15 cellular contexts compared by ENCODE assay signal in genomic region chr16:4110680-4111079, GRCh38. TPM values are rescaled to one million over a fixed set of nuclear protein-coding genes. Genes with fewer than 3 reads are reported as not detected.
DNase-seq lines count a peak whose midpoint lies in the region; ATAC-seq and TF ChIP-seq lines count a peak whose summit lies in the region.
"Had no signal": no experiment of that assay in that cellular context is flagged by ENCODE, and none has a peak within 500 bp of the region (broad histone marks: within the 10 kb centered on the region; RNA-seq: fewer than 3 reads in every experiment).

No MANE protein-coding gene starts in this region.

- in situ Hi-C loops in mammary epithelial cell (cut with MboI; ENCODE audit: low sequenced_read_pairs in 2 of 2) (loop anchor here in 1 of 2 donors (10.0 kb wide), 1 partner anchor 144 kb away; no protein-coding TSS in a partner anchor), GM13977 (cut with MboI; ENCODE audit: low pct_unique_long_range_greater_than_20kb, low sequenced_read_pairs, unreplicated experiment) (no loop called here)

- CTCF ChIA-PET in mammary epithelial cell (lab: Charles Lee; ENCODE audit: low non-redundant PET), result no interaction called here

- H3K9ac ChIP-seq in mammary epithelial cell (ENCODE audit: insufficient read depth, low read length), result no peak overlapping the region

- TF ChIP-seq CTCF in mammary epithelial cell (conservative IDR thresholded peaks at IDR 0.05 in 1 of 2, IDR thresholded peaks at IDR 0.05 in 1 of 2; ENCODE audit: extremely low read depth in 1 of 2, insufficient read depth in 1 of 2, low read depth in 1 of 2, low read length in 2 of 2), result no peak
- no peak for TF ChIP-seq CTCF in breast epithelium (IDR thresholded peaks at IDR 0.05)
- TF ChIP-seq CTCF in brain (conservative IDR thresholded peaks at IDR 0.05), result no peak
- TF ChIP-seq CTCF in mucosa of descending colon (IDR thresholded peaks at IDR 0.05), result no peak
- TF ChIP-seq CTCF in upper lobe of left lung (IDR thresholded peaks at IDR 0.05), result no peak
- TF ChIP-seq CTCF in GM13977 (IDR thresholded peaks at IDR 0.05; ENCODE audit: extremely low read depth, insufficient read depth, missing control alignments), result no peak

- peak; percentile 93 for ATAC-seq in mucosa of descending colon
- ATAC-seq in upper lobe of left lung (ENCODE audit: low FRiP score in 2 of 2), result peak; percentile 34 to 63
- no peak for ATAC-seq in GM21737 (IDR thresholded peaks at IDR 0.05; ENCODE audit: unreplicated experiment)

- peaks cover 35% of the 10 kb centered on the region for H3K79me2 ChIP-seq in mammary epithelial cell (ENCODE audit: insufficient read depth, low read length)

- H3K27ac ChIP-seq in mammary epithelial cell (ENCODE audit: insufficient read depth, low read depth, low read length), result no peak overlapping the region
- no peak overlapping the region for H3K27ac ChIP-seq in breast epithelium
- peak overlapping the region; percentile 55 to 69 (median 60) for H3K27ac ChIP-seq in upper lobe of left lung

- TF ChIP-seq POLR2A in breast epithelium (IDR thresholded peaks at IDR 0.05), result no peak
- TF ChIP-seq POLR2A in upper lobe of left lung (IDR thresholded peaks at IDR 0.05), result no peak

- DNase-seq in mammary epithelial cell (no peak), breast epithelium (ENCODE audit: low spot score in 2 of 2) (no peak), mucosa of descending colon (peak; percentile 79 to 86 (median 84)), upper lobe of left lung (peak in 1 of 2 donors; percentile 62), GM13977 (ENCODE audit: low spot score) (no peak)
- DNase-seq in activated T-helper 1 cell treated with anti-CD3 and anti-CD28 coated beads, Interleukin-12 subunit alpha, Interleukin-12 subunit beta, Interleukin-2, Interleukin-4 antibody, amounts not matched to agents 30 ng/mL and 10 ng/mL and 1 ng/mL, durations not matched to agents 14 hours and 24 hours and 36 hours (ENCODE audit: low spot score), result no peak
- DNase-seq: activated B cell treated with CpG ODN at 0.5 μM for 24 hours; activated CD8-positive, alpha-beta memory T cell treated with anti-CD3 and anti-CD28 coated beads, Interleukin-2, amount 50 U/mL, for 48 hours; glutamatergic neuron; kidney glomerular epithelial cell; NCI-H2029; NCI-H774; RPMI8226 had no signal

- peak overlapping the region; percentile 90 for H3K4me2 ChIP-seq in mammary epithelial cell (ENCODE audit: insufficient read depth, low read depth, low read length)

- H3K36me3 ChIP-seq in mammary epithelial cell (ENCODE audit: insufficient read depth, low read length) (no peaks in the 10 kb centered on the region), breast epithelium (no peaks in the 10 kb centered on the region), mucosa of descending colon (ENCODE audit: low read depth) (no peaks in the 10 kb centered on the region), upper lobe of left lung (no peaks in the 10 kb centered on the region)

- H2AFZ ChIP-seq in mammary epithelial cell (ENCODE audit: low read depth, low read length), result no peak overlapping the region

- no peak for TF ChIP-seq EP300 in upper lobe of left lung (IDR thresholded peaks at IDR 0.05)

- dilution Hi-C loops in mammary epithelial cell (cut with HindIII; ENCODE audit: low sequenced_read_pairs), result loop anchor here (5.0 to 10.0 kb wide), 4 partner anchors 53 to 344 kb away; no protein-coding TSS in a partner anchor

- H3K36me3 Mint-ChIP-seq in brain, result peaks cover 85% of the 10 kb centered on the region
- peaks cover 31% of the 10 kb centered on the region for H3K36me3 Mint-ChIP-seq in activated T-helper 1 cell treated with anti-CD3 and anti-CD28 coated beads, Interleukin-12 subunit alpha, Interleukin-12 subunit beta, Interleukin-2, Interleukin-4 antibody, amounts not matched to agents 30 ng/mL and 10 ng/mL and 1 ng/mL, durations not matched to agents 14 hours and 24 hours and 36 hours (ENCODE audit: low read depth)

- intact Hi-C loops in mammary epithelial cell (cut with micrococcal nuclease), result loop anchor here (5.0 kb wide), 1 partner anchor 113 kb away; no protein-coding TSS in a partner anchor
- intact Hi-C loops in breast epithelium (cut with DNase I; ENCODE audit: low total_unique reads), result no loop called here
- intact Hi-C loops in mucosa of descending colon (cut with DNase I, micrococcal nuclease), result no loop called here
- intact Hi-C loops in activated T-helper 1 cell treated with anti-CD3 and anti-CD28 coated beads, Interleukin-12 subunit alpha, Interleukin-12 subunit beta, Interleukin-2, Interleukin-4 antibody, amounts not matched to agents 30 ng/mL and 10 ng/mL and 1 ng/mL, durations not matched to agents 14 hours and 24 hours and 36 hours (cut with micrococcal nuclease), result loop anchor here (10.0 kb wide), 1 partner anchor 146 kb away; no protein-coding TSS in a partner anchor

- H3K27ac Mint-ChIP-seq in brain, result peak overlapping the region in 1 of 5 experiments; percentile 66
- no peak overlapping the region for H3K27ac Mint-ChIP-seq in activated T-helper 1 cell treated with anti-CD3 and anti-CD28 coated beads, Interleukin-12 subunit alpha, Interleukin-12 subunit beta, Interleukin-2, Interleukin-4 antibody, amounts not matched to agents 30 ng/mL and 10 ng/mL and 1 ng/mL, durations not matched to agents 14 hours and 24 hours and 36 hours
- H3K27ac Mint-ChIP-seq: activated B cell treated with CpG ODN at 0.5 μM for 24 hours had no signal

- no TSS peak for BruUV-seq in mammary epithelial cell (replicated peaks; lab: Mats Ljungman, UMichigan)

- H3K4me3 ChIP-seq in mammary epithelial cell (replicated peaks in 1 of 3; ENCODE audit: insufficient read depth in 1 of 3, low read depth in 2 of 3, low read length in 3 of 3) (no peak overlapping the region), breast epithelium (peak overlapping the region in 1 of 3 donors; percentile 40), mucosa of descending colon (no peak overlapping the region), upper lobe of left lung (peak overlapping the region in 1 of 4 donors; percentile 89)

- H3K4me1 Mint-ChIP-seq in brain, result peaks cover 78% of the 10 kb centered on the region
- H3K4me1 Mint-ChIP-seq in activated T-helper 1 cell treated with anti-CD3 and anti-CD28 coated beads, Interleukin-12 subunit alpha, Interleukin-12 subunit beta, Interleukin-2, Interleukin-4 antibody, amounts not matched to agents 30 ng/mL and 10 ng/mL and 1 ng/mL, durations not matched to agents 14 hours and 24 hours and 36 hours (ENCODE audit: low read depth), result peaks cover 50% of the 10 kb centered on the region

- H3K27me3 ChIP-seq in mammary epithelial cell (ENCODE audit: insufficient read depth, low read length), result no peaks in the 10 kb centered on the region
- H3K27me3 ChIP-seq in breast epithelium, result no peaks in the 10 kb centered on the region
- H3K27me3 ChIP-seq in upper lobe of left lung, result no peaks in the 10 kb centered on the region

- peaks cover 4% of the 10 kb centered on the region for H3K27me3 Mint-ChIP-seq in brain
- H3K27me3 Mint-ChIP-seq in activated T-helper 1 cell treated with anti-CD3 and anti-CD28 coated beads, Interleukin-12 subunit alpha, Interleukin-12 subunit beta, Interleukin-2, Interleukin-4 antibody, amounts not matched to agents 30 ng/mL and 10 ng/mL and 1 ng/mL, durations not matched to agents 14 hours and 24 hours and 36 hours (ENCODE audit: insufficient read depth), result no peaks in the 10 kb centered on the region

- no peaks in the 10 kb centered on the region for H3K9me3 ChIP-seq in mammary epithelial cell (replicated peaks; ENCODE audit: insufficient read depth, low read length)
- H3K9me3 ChIP-seq in breast epithelium, result no peaks in the 10 kb centered on the region
- H3K9me3 ChIP-seq in mucosa of descending colon, result no peaks in the 10 kb centered on the region
- no peaks in the 10 kb centered on the region for H3K9me3 ChIP-seq in upper lobe of left lung

- H3K4me3 Mint-ChIP-seq in brain, result peak overlapping the region; percentile 77 to 92 (median 84)
- no peak overlapping the region for H3K4me3 Mint-ChIP-seq in activated T-helper 1 cell treated with anti-CD3 and anti-CD28 coated beads, Interleukin-12 subunit alpha, Interleukin-12 subunit beta, Interleukin-2, Interleukin-4 antibody, amounts not matched to agents 30 ng/mL and 10 ng/mL and 1 ng/mL, durations not matched to agents 14 hours and 24 hours and 36 hours
- H3K4me3 Mint-ChIP-seq: activated B cell treated with CpG ODN at 0.5 μM for 24 hours had no signal

- H4K20me1 ChIP-seq in mammary epithelial cell (ENCODE audit: insufficient read depth, low read length), result no peaks in the 10 kb centered on the region

- peaks cover 0 to 11% (median 2%) of the 10 kb centered on the region in 5 experiments for H3K9me3 Mint-ChIP-seq in brain
- no peaks in the 10 kb centered on the region for H3K9me3 Mint-ChIP-seq in activated T-helper 1 cell treated with anti-CD3 and anti-CD28 coated beads, Interleukin-12 subunit alpha, Interleukin-12 subunit beta, Interleukin-2, Interleukin-4 antibody, amounts not matched to agents 30 ng/mL and 10 ng/mL and 1 ng/mL, durations not matched to agents 14 hours and 24 hours and 36 hours
- H3K9me3 Mint-ChIP-seq: activated B cell treated with CpG ODN at 0.5 μM for 24 hours had no signal

- WGBS in mammary epithelial cell (ENCODE audit: low coverage, missing lambda C conversion rate), result 71% methylated on average over 14 of the region's 14 CpGs
- WGBS in upper lobe of left lung, 2 donors, result 65 to 78% methylated on average over 14 of the region's 14 CpGs

- H3K4me1 ChIP-seq in mammary epithelial cell (ENCODE audit: insufficient read depth, low read length) (peaks cover 24% of the 10 kb centered on the region), breast epithelium (peaks cover 7 to 10% of the 10 kb centered on the region in 2 donors), mucosa of descending colon (ENCODE audit: low read depth) (peaks cover 44% of the 10 kb centered on the region), upper lobe of left lung (peaks cover 42 to 70% (median 59%) of the 10 kb centered on the region in 4 donors)

RNA-seq across cellular contexts. Expression of gene ADCY9, which starts 5.6 kb away (rescaled TPM):
- total RNA-seq in mammary epithelial cell, result 10 to 100 TPM; 18.4 to 27.3 TPM
- 9.0 TPM for polyA plus RNA-seq in mammary epithelial cell
- 75.6 TPM for polyA minus RNA-seq in mammary epithelial cell
- 10 to 100 TPM; 10.9 to 14.4 (median 12.0) TPM for total RNA-seq in breast epithelium
- polyA plus RNA-seq in brain (ENCODE audit: insufficient read depth, low read depth, low replicate concordance), result 11.1 TPM
- 10 to 100 TPM; 30.0 to 50.8 (median 41.8) TPM for total RNA-seq in mucosa of descending colon
- 10 to 100 TPM; 46.0 to 80.7 (median 68.4) TPM for total RNA-seq in upper lobe of left lung
- 9.4 and 9.7 TPM in 2 replicates for total RNA-seq in activated T-helper 1 cell treated with anti-CD3 and anti-CD28 coated beads, Interleukin-12 subunit alpha, Interleukin-12 subunit beta, Interleukin-2, Interleukin-4 antibody, amounts not matched to agents 30 ng/mL and 10 ng/mL and 1 ng/mL, durations not matched to agents 14 hours and 24 hours and 36 hours

Comparison
In these comparisons a context has a peak if more than half of its experiments do, and no peak if none do; other contexts are left out.
1. intact Hi-C loops: an anchor here in mammary epithelial cell (5.0 kb wide) and activated T-helper 1 cell treated with anti-CD3 and anti-CD28 coated beads, Interleukin-12 subunit alpha, Interleukin-12 subunit beta, Interleukin-2, Interleukin-4 antibody, amounts not matched to agents 30 ng/mL and 10 ng/mL and 1 ng/mL, durations not matched to agents 14 hours and 24 hours and 36 hours (10.0 kb wide); none called in breast epithelium and mucosa of descending colon.
2. DNase-seq: peak in mucosa of descending colon (3 of 3); none in mammary epithelial cell (single experiment), breast epithelium (0 of 2), activated T-helper 1 cell treated with anti-CD3 and anti-CD28 coated beads, Interleukin-12 subunit alpha, Interleukin-12 subunit beta, Interleukin-2, Interleukin-4 antibody, amounts not matched to agents 30 ng/mL and 10 ng/mL and 1 ng/mL, durations not matched to agents 14 hours and 24 hours and 36 hours (single experiment) and GM13977 (single experiment).
3. H3K27ac ChIP-seq: peak in upper lobe of left lung (4 of 4); none in mammary epithelial cell (single experiment) and breast epithelium (0 of 2).